In the genomic region with DNA sequence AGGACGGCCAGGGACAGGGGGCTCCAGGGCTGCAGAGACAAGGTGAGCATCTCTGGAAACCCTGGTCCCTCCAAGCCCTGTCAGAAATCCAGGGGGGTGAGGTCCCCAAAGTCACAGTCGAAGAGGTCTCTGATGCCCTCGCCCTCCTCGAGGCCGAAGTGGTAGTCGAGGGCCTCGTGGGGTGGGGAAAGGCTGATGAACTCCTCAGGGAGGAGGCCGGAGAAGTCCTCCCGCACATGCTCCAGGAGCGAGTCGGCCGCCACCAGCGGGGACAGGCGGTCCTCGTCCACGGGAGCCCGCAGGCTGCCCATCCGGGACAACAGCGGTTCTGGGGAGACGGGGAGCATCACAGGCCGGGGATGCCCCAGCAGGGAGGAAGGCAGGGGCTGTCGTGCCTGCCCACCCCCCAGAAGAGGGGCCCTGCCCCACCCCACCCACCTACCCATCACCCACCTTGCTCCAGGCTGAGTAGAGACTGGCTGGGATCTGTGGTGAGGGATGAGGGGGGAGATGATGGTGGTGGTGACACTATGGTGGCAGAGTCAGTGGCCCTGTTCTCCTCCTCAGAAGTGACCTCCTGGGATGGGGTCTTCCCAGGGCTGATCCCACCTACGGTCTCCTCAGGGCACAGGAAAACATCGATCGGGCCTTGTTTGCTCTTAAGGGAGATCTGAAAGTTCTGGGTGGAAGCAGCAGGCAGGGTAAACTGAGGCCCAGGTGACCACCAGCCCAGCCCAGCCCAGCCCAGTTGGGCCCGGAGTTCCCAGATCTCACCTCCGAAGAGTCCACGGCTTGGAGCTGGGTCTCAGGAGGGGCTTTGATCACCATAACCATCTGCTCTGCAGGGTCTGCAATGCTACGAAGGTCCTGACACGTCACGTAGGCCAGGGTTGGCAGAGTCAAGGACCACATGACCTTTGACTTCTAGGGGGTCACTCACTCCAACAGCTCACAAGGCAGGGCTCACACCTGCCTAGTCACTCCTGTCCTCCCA, we compare ENCODE assay signal across 19 cellular contexts. TPM values are rescaled to one million over a fixed set of nuclear protein-coding genes. Genes with fewer than 3 reads are reported as not detected.
A peak's percentile ranks its signal among the peaks of the same experiment; 100 is the strongest.
DNase-seq lines count a peak whose midpoint lies in the region; ATAC-seq and TF ChIP-seq lines count a peak whose summit lies in the region.
"Had no signal": no experiment of that assay in that cellular context is flagged by ENCODE, and none has a peak within 500 bp of the region (broad histone marks: within the 10 kb centered on the region; RNA-seq: fewer than 3 reads in every experiment).

No MANE protein-coding gene starts in this region.

- no peaks in the 10 kb centered on the region for H3K9me3 Mint-ChIP-seq in activated naive CD4-positive, alpha-beta T cell treated with anti-CD3 and anti-CD28 coated beads, Interleukin-2, amount 10 ng/mL, durations not matched to agents 7 days and 5 days
- H3K9me3 Mint-ChIP-seq: CD14-positive monocyte; stimulated activated naive B cell treated with anti-CD40 and anti-IgM and Interleukin-4, amounts not matched to agents 10 μg/mL and 1 μg/mL and 100 μg/mL, for 72 hours had no signal

- no peak for DNase-seq in activated naive CD4-positive, alpha-beta T cell treated with anti-CD3 and anti-CD28 coated beads, Interleukin-2, amount 10 ng/mL, durations not matched to agents 7 days and 5 days
- DNase-seq in activated naive CD4-positive, alpha-beta T cell treated with Interleukin-2 at 50 U/mL for 16 hours: no peak
- DNase-seq in adrenal gland: no peak
- no peak for DNase-seq in thoracic aorta (ENCODE audit: low spot score)
- DNase-seq in NCI-H748 treated with DMSO at 0.1 percent for 48 hours (lab: John Stamatoyannopoulos, UW): no peak
- DNase-seq: colonic mucosa; DMS53; NCI-H2171 treated with DMSO at 0.1 percent for 48 hours; NCI-H82; stimulated activated naive B cell treated with anti-CD40 and anti-IgM and Interleukin-4, amounts not matched to agents 10 μg/mL and 1 μg/mL and 100 μg/mL, for 72 hours had no signal

- peak overlapping the region in 3 of 5 donors; percentile 89 to 97 (median 91) for H3K27ac ChIP-seq in adrenal gland
- peak overlapping the region; percentile 98 for H3K27ac ChIP-seq in muscle layer of colon (ENCODE audit: low read depth, low read length)
- H3K27ac ChIP-seq in thoracic aorta: peak overlapping the region; percentile 95 to 96
- H3K27ac ChIP-seq: colonic mucosa, KMS-11 had no signal

- peaks cover 65% of the 10 kb centered on the region for H3K36me3 Mint-ChIP-seq in activated naive CD4-positive, alpha-beta T cell treated with anti-CD3 and anti-CD28 coated beads, Interleukin-2, amount 10 ng/mL, durations not matched to agents 7 days and 5 days

- H3K4me3 Mint-ChIP-seq in activated naive CD4-positive, alpha-beta T cell treated with anti-CD3 and anti-CD28 coated beads, Interleukin-2, amount 10 ng/mL, durations not matched to agents 7 days and 5 days: no peak overlapping the region
- H3K4me3 Mint-ChIP-seq: CD14-positive monocyte had no signal

- TF ChIP-seq POLR2A in adrenal gland (IDR thresholded peaks at IDR 0.05): no peak

- H3K9me3 ChIP-seq in adrenal gland (replicated peaks in 1 of 3) (no peaks in the 10 kb centered on the region), muscle layer of colon (ENCODE audit: low read length) (no peaks in the 10 kb centered on the region), thoracic aorta (no peaks in the 10 kb centered on the region)
- H3K9me3 ChIP-seq: colonic mucosa, psoas muscle, uterus had no signal

- H3K9ac ChIP-seq in muscle layer of colon (ENCODE audit: low read length): no peak overlapping the region
- H3K9ac ChIP-seq: KMS-11 had no signal

- H3K36me3 ChIP-seq in adrenal gland (replicated peaks in 1 of 2) (peaks cover 0 to under 1% of the 10 kb centered on the region in 2 donors), muscle layer of colon (ENCODE audit: insufficient read depth, low read length) (no peaks in the 10 kb centered on the region), thoracic aorta (no peaks in the 10 kb centered on the region)
- H3K36me3 ChIP-seq: colonic mucosa, uterus had no signal

- H3K4me1 ChIP-seq in adrenal gland (replicated peaks in 1 of 2): peaks cover 34 to 38% of the 10 kb centered on the region in 2 donors
- peaks cover 30% of the 10 kb centered on the region for H3K4me1 ChIP-seq in muscle layer of colon (ENCODE audit: insufficient read depth, low read length)
- H3K4me1 ChIP-seq in thoracic aorta (ENCODE audit: control insufficient read depth in 1 of 2, low read depth in 2 of 2): peaks cover 42 to 64% of the 10 kb centered on the region in 2 donors

- 90 to 95% (median 94%) methylated on average over 19 to 31 of the region's 31 CpGs for WGBS in adrenal gland, 4 donors

- TF ChIP-seq CTCF in adrenal gland (IDR thresholded peaks at IDR 0.05) (no peak), thoracic aorta (IDR thresholded peaks at IDR 0.05) (no peak)

- H3K27ac Mint-ChIP-seq in activated naive CD4-positive, alpha-beta T cell treated with anti-CD3 and anti-CD28 coated beads, Interleukin-2, amount 10 ng/mL, durations not matched to agents 7 days and 5 days: peak overlapping the region; percentile 95
- H3K27ac Mint-ChIP-seq: stimulated activated naive B cell treated with anti-CD40 and anti-IgM and Interleukin-4, amounts not matched to agents 10 μg/mL and 1 μg/mL and 100 μg/mL, for 72 hours had no signal

- H3K27me3 ChIP-seq in adrenal gland (no peaks in the 10 kb centered on the region), muscle layer of colon (ENCODE audit: control insufficient read depth in 1 of 2, insufficient read depth in 2 of 2, low read length in 2 of 2) (no peaks in the 10 kb centered on the region), thoracic aorta (replicated peaks; ENCODE audit: insufficient read depth) (no peaks in the 10 kb centered on the region)
- H3K27me3 ChIP-seq: colonic mucosa, uterus had no signal

- intact Hi-C loops in adrenal gland (cut with DNase I): no loop called here

- H3K27me3 Mint-ChIP-seq in activated naive CD4-positive, alpha-beta T cell treated with anti-CD3 and anti-CD28 coated beads, Interleukin-2, amount 10 ng/mL, durations not matched to agents 7 days and 5 days: no peaks in the 10 kb centered on the region

- ATAC-seq in thoracic aorta (ENCODE audit: insufficient number of reproducible peaks, low FRiP score, low read depth): no peak
- no peak for ATAC-seq in HG02870 (IDR thresholded peaks at IDR 0.05; ENCODE audit: unreplicated experiment)
- ATAC-seq in GM21360 (IDR thresholded peaks at IDR 0.05; ENCODE audit: unreplicated experiment): no peak
- ATAC-seq: psoas muscle; stimulated activated naive B cell treated with anti-CD40 and anti-IgM and Interleukin-4, amounts not matched to agents 10 μg/mL and 1 μg/mL and 100 μg/mL, for 72 hours had no signal

- H3K4me3 ChIP-seq in adrenal gland: no peak overlapping the region
- no peak overlapping the region for H3K4me3 ChIP-seq in muscle layer of colon (ENCODE audit: low read depth in 1 of 2, low read length in 2 of 2)
- no peak overlapping the region for H3K4me3 ChIP-seq in thoracic aorta
- H3K4me3 ChIP-seq: colonic mucosa, psoas muscle, uterus had no signal

- H3K4me1 Mint-ChIP-seq in activated naive CD4-positive, alpha-beta T cell treated with anti-CD3 and anti-CD28 coated beads, Interleukin-2, amount 10 ng/mL, durations not matched to agents 7 days and 5 days: peaks cover 88% of the 10 kb centered on the region

- CTCF ChIA-PET in activated naive CD4-positive, alpha-beta T cell treated with anti-CD3 and anti-CD28 coated beads, Interleukin-2, amount 10 ng/mL, durations not matched to agents 7 days and 5 days (lab: Charles Lee): interaction anchor here (5.2 kb wide), 1 partner anchor 9 kb away, joined by 43 read pairs; the partner anchor contains the start of gene ACTL10

RNA-seq across cellular contexts. Expression of gene NECAB3, which starts 2.7 kb away (rescaled TPM):
- total RNA-seq in adrenal gland: 100 to 1,000 TPM in 7 of 8 donors, 10 to 100 TPM in 1; 91.5 to 187 (median 142) TPM
- polyA plus RNA-seq in adrenal gland: 100 to 1,000 TPM in 2 of 3 donors, 10 to 100 TPM in 1; 23.4 to 279 (median 174) TPM
- 10 to 100 TPM; 24.0 to 29.6 TPM for total RNA-seq in thoracic aorta

RNA-seq across cellular contexts. Expression of gene E2F1, which starts 9.2 kb away (rescaled TPM):
- 1 to 10 TPM; 3.0 to 8.3 (median 5.7) TPM for total RNA-seq in adrenal gland
- polyA plus RNA-seq in adrenal gland: 1 to 10 TPM; 4.6 to 6.8 (median 4.7) TPM
- under 1 TPM; 0.68 to 0.92 TPM for total RNA-seq in thoracic aorta

RNA-seq across cellular contexts. Expression of gene ACTL10, which starts 10.2 kb away (rescaled TPM):
- total RNA-seq in adrenal gland (1 to 10 TPM in 4 of 8 donors, under 1 TPM in 4; 0.38 to 3.1 (median 0.93) TPM), thoracic aorta (1 to 10 TPM; 2.6 to 3.1 TPM)
- polyA plus RNA-seq in adrenal gland: under 1 TPM; 0.18 to 0.48 (median 0.47) TPM

RNA-seq across cellular contexts. Expression of gene C20orf144, which starts 14.8 kb away (rescaled TPM):
- total RNA-seq in adrenal gland (under 1 TPM in 2 of 8 donors, not detected in 6; 0.14 to 0.32 TPM), thoracic aorta (not detected)
- polyA plus RNA-seq in adrenal gland: under 1 TPM in 2 of 3 donors, not detected in 1; 0.10 to 0.16 TPM
- total RNA-seq: glomerular endothelial cell, liver, psoas muscle, uterus had no signal
- polyA plus RNA-seq: CD14-positive monocyte, liver had no signal

RNA-seq across cellular contexts. Expression of gene PXMP4, which starts 43.2 kb away (rescaled TPM):
- 10 to 100 TPM; 11.9 to 47.4 (median 25.3) TPM for total RNA-seq in adrenal gland
- 10 to 100 TPM in 2 of 3 donors, 1 to 10 TPM in 1; 6.8 to 19.0 (median 16.3) TPM for polyA plus RNA-seq in adrenal gland
- total RNA-seq in thoracic aorta: 1 to 10 TPM; 3.3 to 4.1 TPM
